Comparison of ENCODE assay signal across 12 cellular contexts in genomic region chr1:46757256-46757955, GRCh38. TPM values are rescaled to one million over a fixed set of nuclear protein-coding genes. Genes with fewer than 3 reads are reported as not detected.
A peak's percentile ranks its signal among the peaks of the same experiment; 100 is the strongest.
DNase-seq lines count a peak whose midpoint lies in the region; ATAC-seq and TF ChIP-seq lines count a peak whose summit lies in the region.
"Had no signal": no experiment of that assay in that cellular context is flagged by ENCODE, and none has a peak within 500 bp of the region (broad histone marks: within the 10 kb centered on the region; RNA-seq: fewer than 3 reads in every experiment).

No MANE protein-coding gene starts in this region.

- H3K4me3 ChIP-seq in GM23338 (no peak overlapping the region), epithelial cell of proximal tubule (ENCODE audit: low read depth, low read length) (no peak overlapping the region), parathyroid adenoma (ENCODE audit: low read depth, low read length) (no peak overlapping the region), mesenchymal stem cell (ENCODE audit: insufficient read depth in 1 of 2, low read depth in 1 of 2, low read length in 2 of 2) (no peak overlapping the region)

- no peak overlapping the region for H2AK5ac ChIP-seq in mesenchymal stem cell (ENCODE audit: low read length, severe bottlenecking)

- no peaks in the 10 kb centered on the region for H3K27me3 ChIP-seq in GM23338 (ENCODE audit: insufficient read depth)
- H3K27me3 ChIP-seq in parathyroid adenoma (ENCODE audit: control insufficient read depth, insufficient read depth, low read length) = no peaks in the 10 kb centered on the region
- peaks cover 6 to 10% of the 10 kb centered on the region in 2 experiments for H3K27me3 ChIP-seq in mesenchymal stem cell (ENCODE audit: control insufficient read depth in 1 of 2, insufficient read depth in 1 of 2, low read length in 2 of 2)
- H3K27me3 ChIP-seq: brain microvascular endothelial cell had no signal

- H3K4ac ChIP-seq in mesenchymal stem cell (ENCODE audit: low read depth in 1 of 2, low read length in 2 of 2) = no peak overlapping the region

- H2BK5ac ChIP-seq in mesenchymal stem cell (ENCODE audit: low read depth, low read length, poor library complexity, severe bottlenecking) = no peak overlapping the region

- no peaks in the 10 kb centered on the region for H3K9me3 ChIP-seq in parathyroid adenoma (ENCODE audit: control insufficient read depth, low read length)
- no peaks in the 10 kb centered on the region for H3K9me3 ChIP-seq in mesenchymal stem cell (ENCODE audit: control insufficient read depth, low read length)
- H3K9me3 ChIP-seq: neutrophil had no signal

- H3K4me3 Mint-ChIP-seq in GM23338 = no peak overlapping the region; the same call in 2 of the 3 replicates
- H3K4me3 Mint-ChIP-seq: CD4-positive, alpha-beta memory T cell had no signal

- H3K27ac ChIP-seq in GM23338 (ENCODE audit: low read depth) = peak overlapping the region; percentile 73
- peak overlapping the region; percentile 64 for H3K27ac ChIP-seq in parathyroid adenoma
- H3K27ac ChIP-seq in mesenchymal stem cell (ENCODE audit: low read length, poor library complexity, severe bottlenecking) = no peak overlapping the region
- H3K27ac ChIP-seq: brain microvascular endothelial cell, neutrophil had no signal

- H3K36me3 ChIP-seq in GM23338 (ENCODE audit: insufficient read depth) (no peaks in the 10 kb centered on the region), parathyroid adenoma (ENCODE audit: control insufficient read depth, insufficient read depth, low read length) (no peaks in the 10 kb centered on the region), mesenchymal stem cell (ENCODE audit: control insufficient read depth in 1 of 2, insufficient read depth in 2 of 2, low read depth in 1 of 2, low read length in 2 of 2) (no peaks in the 10 kb centered on the region)
- H3K36me3 ChIP-seq: brain microvascular endothelial cell, neutrophil had no signal

- H3K4me1 ChIP-seq in GM23338 (ENCODE audit: insufficient read depth) = peaks cover 17% of the 10 kb centered on the region; the same call in 1 of the 2 replicates
- H3K4me1 ChIP-seq in parathyroid adenoma = peaks cover 2% of the 10 kb centered on the region
- peaks cover 2% of the 10 kb centered on the region for H3K4me1 ChIP-seq in mesenchymal stem cell (ENCODE audit: control insufficient read depth, insufficient read depth, low read depth, low read length)

- no peaks in the 10 kb centered on the region for H3K36me3 Mint-ChIP-seq in GM23338 (ENCODE audit: low read depth)
- H3K36me3 Mint-ChIP-seq: CD4-positive, alpha-beta memory T cell had no signal

- no peak overlapping the region for H2BK12ac ChIP-seq in mesenchymal stem cell (ENCODE audit: low read length in 2 of 2)

- H3K4me2 ChIP-seq in GM23338 (0 out of 2 replicates have a peak overlapping the region, but pooled peaks have one; percentile 46), parathyroid adenoma (ENCODE audit: low read length) (peak overlapping the region; percentile 27), mesenchymal stem cell (ENCODE audit: low read length, poor library complexity, severe bottlenecking) (no peak overlapping the region)

- no peak overlapping the region for H3K18ac ChIP-seq in mesenchymal stem cell (ENCODE audit: low read depth in 1 of 2, low read length in 2 of 2)

- no peak overlapping the region for H4K91ac ChIP-seq in mesenchymal stem cell (ENCODE audit: low read length)

- H4K20me1 ChIP-seq in GM23338 (replicated peaks; ENCODE audit: insufficient read depth) = no peaks in the 10 kb centered on the region

- H3K79me1 ChIP-seq in mesenchymal stem cell (replicated peaks; ENCODE audit: low read length, poor library complexity, severe bottlenecking) = no peaks in the 10 kb centered on the region

- no peak overlapping the region for H2BK120ac ChIP-seq in mesenchymal stem cell (ENCODE audit: low read depth, low read length)

- H3K9me2 ChIP-seq in GM23338 (ENCODE audit: insufficient read depth) = no peaks in the 10 kb centered on the region

- peaks cover 23% of the 10 kb centered on the region for H3K4me1 Mint-ChIP-seq in GM23338
- H3K4me1 Mint-ChIP-seq: CD4-positive, alpha-beta memory T cell had no signal

- H3K27me3 Mint-ChIP-seq in GM23338 (ENCODE audit: insufficient read depth, low read depth, poor library complexity) = peaks cover 2% of the 10 kb centered on the region

- peak; percentile 67 for DNase-seq in GM23338 (ENCODE audit: low spot score)
- DNase-seq in NCI-H510A (lab: John Stamatoyannopoulos, UW) = peak; percentile 76
- DNase-seq in epithelial cell of proximal tubule (ENCODE audit: low read depth) = peak; percentile 41
- DNase-seq in mesenchymal stem cell = no peak
- no peak for DNase-seq in left lobe of liver (ENCODE audit: low spot score)
- DNase-seq in activated T-cell treated with anti-CD3 and anti-CD28 coated beads, Interleukin-2, amount 50 U/mL, for 1 hour = no peak
- DNase-seq: brain microvascular endothelial cell; CD4-positive, alpha-beta memory T cell; NCI-H1092 had no signal

- H3K79me2 ChIP-seq in GM23338 (replicated peaks; ENCODE audit: insufficient read depth) (no peaks in the 10 kb centered on the region), parathyroid adenoma (no peaks in the 10 kb centered on the region)

- H2AFZ ChIP-seq in GM23338 (peak overlapping the region; percentile 53; the same call in 1 of the 2 replicates), parathyroid adenoma (peak overlapping the region; percentile 58), mesenchymal stem cell (ENCODE audit: low read depth, low read length) (no peak overlapping the region)

- H3K14ac ChIP-seq in mesenchymal stem cell (ENCODE audit: low read length in 2 of 2) = no peak overlapping the region

- H3K27ac Mint-ChIP-seq in GM23338 = peak overlapping the region; percentile 20; the same call in 1 of the 2 replicates
- H3K27ac Mint-ChIP-seq: CD4-positive, alpha-beta memory T cell had no signal

- ATAC-seq in GM23338 (peak; percentile 88), GM21515 (IDR thresholded peaks at IDR 0.05; ENCODE audit: unreplicated experiment) (no peak), left lobe of liver (no peak)

- H3K23ac ChIP-seq in mesenchymal stem cell (ENCODE audit: low read length in 2 of 2) = no peak overlapping the region

- H3K9me3 Mint-ChIP-seq in GM23338 = peaks cover 4% of the 10 kb centered on the region; the same call in 1 of the 3 replicates

- H3K9ac ChIP-seq in parathyroid adenoma (no peak overlapping the region), mesenchymal stem cell (ENCODE audit: low read length) (no peak overlapping the region)

- H3F3A ChIP-seq in GM23338 (replicated peaks; ENCODE audit: low read depth) = no peaks in the 10 kb centered on the region

- H4K8ac ChIP-seq in mesenchymal stem cell (ENCODE audit: low read length) = no peak overlapping the region

- 48% methylated on average over 6 of the region's 6 CpGs for whole genome bisulfite sequencing in mesenchymal stem cell

- no peak overlapping the region for H2BK15ac ChIP-seq in mesenchymal stem cell (ENCODE audit: low read depth, poor library complexity, severe bottlenecking)

- TF ChIP-seq CTCF in GM23338 (conservative IDR thresholded peaks at IDR 0.05; ENCODE audit: low read depth in 2 of 2) (no peak), epithelial cell of proximal tubule (conservative IDR thresholded peaks at IDR 0.05; ENCODE audit: low read depth, low read length) (no peak), parathyroid adenoma (IDR thresholded peaks at IDR 0.05) (no peak)

TF ChIP-seq in GM23338, 12 proteins besides CTCF, POLR2A, EP300 and RAD21:
- 0 out of 2 replicates have a peak, but pooled peaks have one; percentile 22 for TF ChIP-seq ETS1 (IDR thresholded peaks at IDR 0.05)
- no peak for TF ChIP-seq NANOG (IDR thresholded peaks at IDR 0.05; ENCODE audit: borderline replicate concordance)

RNA-seq across cellular contexts. Expression of gene EFCAB14, which starts 38.5 kb away (rescaled TPM):
- 48.7 and 49.0 TPM in 2 replicates for total RNA-seq in GM23338 (2014; rRNA removed; shearing (Covaris generic))
- 20.8 and 23.3 TPM in 2 replicates for polyA plus RNA-seq in GM23338 (2016; fragmentation: Nextera tagmentation; extraction: Ambion mirVana)
- total RNA-seq in epithelial cell of proximal tubule (41.5 and 46.9 TPM in 2 replicates), left lobe of liver (38.7 TPM)
- 61.1 TPM for polyA plus RNA-seq in mesenchymal stem cell (2013, experiment 1 of 2)
- 59.2 TPM for polyA plus RNA-seq in mesenchymal stem cell (2013, experiment 2 of 2)

RNA-seq across cellular contexts. Expression of gene CYP4B1, which starts 41.4 kb away (rescaled TPM):
- total RNA-seq in GM23338 (2014; rRNA removed; shearing (Covaris generic)) = 0.16 TPM in 1 of 2 replicates, not detected in the other
- not detected in 2 replicates for polyA plus RNA-seq in GM23338 (2016; fragmentation: Nextera tagmentation; extraction: Ambion mirVana)
- total RNA-seq in epithelial cell of proximal tubule = not detected in 2 replicates
- not detected for polyA plus RNA-seq in mesenchymal stem cell (2013, experiment 1 of 2)
- polyA plus RNA-seq in mesenchymal stem cell (2013, experiment 2 of 2) = not detected
- total RNA-seq in left lobe of liver = 0.33 TPM
- total RNA-seq: CD4-positive, alpha-beta memory T cell had no signal

Comparison
In these comparisons a context has a peak if more than half of its experiments do, and no peak if none do; other contexts are left out.
1. DNase-seq: peak in GM23338 (single experiment), NCI-H510A (single experiment) and epithelial cell of proximal tubule (single experiment); none in mesenchymal stem cell (single experiment), left lobe of liver (single experiment) and activated T-cell treated with anti-CD3 and anti-CD28 coated beads, Interleukin-2, amount 50 U/mL, for 1 hour (single experiment).